2 cellular contexts compared by ENCODE assay signal in genomic region chr12:109020750-109021380, GRCh38.
TF ChIP-seq lines count a peak whose summit lies in the region.

A gene with protein sequence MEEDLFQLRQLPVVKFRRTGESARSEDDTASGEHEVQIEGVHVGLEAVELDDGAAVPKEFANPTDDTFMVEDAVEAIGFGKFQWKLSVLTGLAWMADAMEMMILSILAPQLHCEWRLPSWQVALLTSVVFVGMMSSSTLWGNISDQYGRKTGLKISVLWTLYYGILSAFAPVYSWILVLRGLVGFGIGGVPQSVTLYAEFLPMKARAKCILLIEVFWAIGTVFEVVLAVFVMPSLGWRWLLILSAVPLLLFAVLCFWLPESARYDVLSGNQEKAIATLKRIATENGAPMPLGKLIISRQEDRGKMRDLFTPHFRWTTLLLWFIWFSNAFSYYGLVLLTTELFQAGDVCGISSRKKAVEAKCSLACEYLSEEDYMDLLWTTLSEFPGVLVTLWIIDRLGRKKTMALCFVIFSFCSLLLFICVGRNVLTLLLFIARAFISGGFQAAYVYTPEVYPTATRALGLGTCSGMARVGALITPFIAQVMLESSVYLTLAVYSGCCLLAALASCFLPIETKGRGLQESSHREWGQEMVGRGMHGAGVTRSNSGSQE (minus strand): TSS chr12:109021068. CDS start chr12:109020868, 200 bp downstream.

TF ChIP-seq in SK-N-SH, 30 proteins besides CTCF, POLR2A, EP300 and RAD21 (continued from another document):
- TF ChIP-seq MAX (IDR thresholded peaks at IDR 0.05; ENCODE audit: low read depth) = no peak
- no peak for TF ChIP-seq FOSL2 (IDR thresholded peaks at IDR 0.05; ENCODE audit: borderline replicate concordance, low read depth)
- TF ChIP-seq NFIC (IDR thresholded peaks at IDR 0.05; ENCODE audit: borderline replicate concordance) = no peak
- peak; percentile 94 for TF ChIP-seq SIN3A (IDR thresholded peaks at IDR 0.05; ENCODE audit: borderline replicate concordance, low read depth, low read length)
- TF ChIP-seq, protein P1, sequence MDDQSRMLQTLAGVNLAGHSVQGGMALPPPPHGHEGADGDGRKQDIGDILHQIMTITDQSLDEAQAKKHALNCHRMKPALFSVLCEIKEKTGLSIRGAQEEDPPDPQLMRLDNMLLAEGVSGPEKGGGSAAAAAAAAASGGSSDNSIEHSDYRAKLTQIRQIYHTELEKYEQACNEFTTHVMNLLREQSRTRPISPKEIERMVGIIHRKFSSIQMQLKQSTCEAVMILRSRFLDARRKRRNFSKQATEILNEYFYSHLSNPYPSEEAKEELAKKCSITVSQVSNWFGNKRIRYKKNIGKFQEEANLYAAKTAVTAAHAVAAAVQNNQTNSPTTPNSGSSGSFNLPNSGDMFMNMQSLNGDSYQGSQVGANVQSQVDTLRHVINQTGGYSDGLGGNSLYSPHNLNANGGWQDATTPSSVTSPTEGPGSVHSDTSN (IDR thresholded peaks at IDR 0.05) = peak; percentile 36
- no peak for TF ChIP-seq TAF1 (IDR thresholded peaks at IDR 0.05; ENCODE audit: borderline replicate concordance, low read depth, low read length)
- 0 out of 2 replicates have a peak, but pooled peaks have one; percentile 58 for TF ChIP-seq RCOR1 (IDR thresholded peaks at IDR 0.05; ENCODE audit: low read length)
- no peak for TF ChIP-seq USF2 (IDR thresholded peaks at IDR 0.05; ENCODE audit: borderline replicate concordance, low read depth, low read length)
- TF ChIP-seq FOXM1 (IDR thresholded peaks at IDR 0.05; ENCODE audit: low read depth) = no peak
- no peak for TF ChIP-seq RXRA (IDR thresholded peaks at IDR 0.05; ENCODE audit: borderline replicate concordance, low read depth)
- no peak for TF ChIP-seq MEF2A (IDR thresholded peaks at IDR 0.05; ENCODE audit: borderline replicate concordance, low read depth)
- no peak for TF ChIP-seq EZH2phosphoT487 (IDR thresholded peaks at IDR 0.05; ENCODE audit: borderline replicate concordance, low read depth)
- TF ChIP-seq ELF1 (IDR thresholded peaks at IDR 0.05) = no peak
- TF ChIP-seq ZBTB33 (IDR thresholded peaks at IDR 0.05; ENCODE audit: borderline replicate concordance, low read depth) = no peak
- TF ChIP-seq POLR2AphosphoS5 (IDR thresholded peaks at IDR 0.05; ENCODE audit: low read depth, low read length) = no peak
- no peak for TF ChIP-seq CHD2 (IDR thresholded peaks at IDR 0.05; ENCODE audit: low read length, partially characterized antibody)
- TF ChIP-seq REST (IDR thresholded peaks at IDR 0.05; ENCODE audit: low read depth, low read length) = peak; percentile 99
- TF ChIP-seq JUND (IDR thresholded peaks at IDR 0.05) = no peak
- peak; percentile 22; the same call in 1 of the 2 replicates for TF ChIP-seq FOXJ3 (CRISPR knock-in tag; IDR thresholded peaks at IDR 0.05)
- TF ChIP-seq SMC3 (IDR thresholded peaks at IDR 0.05; ENCODE audit: low read depth, low read length) = no peak

TF ChIP-seq in K562, 482 proteins besides CTCF, POLR2A, EP300 and RAD21 (continued from another document and continues in another):
- TF ChIP-seq CHD7 (IDR thresholded peaks at IDR 0.05; ENCODE audit: low read depth, low read length) (no peak), MTA2 (IDR thresholded peaks at IDR 0.05; ENCODE audit: low read depth) (no peak), RBM17 (IDR thresholded peaks at IDR 0.05; ENCODE audit: borderline replicate concordance, low read depth, low read length) (no peak), MAZ (CRISPR knock-in tag; conservative IDR thresholded peaks at IDR 0.05 in 1 of 2, IDR thresholded peaks at IDR 0.05 in 1 of 2) (peak in 1 of 2 experiments; percentile 83; a peak in 2 of 4 replicates), RBM14 (IDR thresholded peaks at IDR 0.05; ENCODE audit: borderline replicate concordance, insufficient read depth, low read depth, low read length) (no peak), ASH1L (IDR thresholded peaks at IDR 0.05; ENCODE audit: borderline replicate concordance, low read depth, partially characterized antibody) (no peak), NR4A1 (CRISPR knock-in tag; IDR thresholded peaks at IDR 0.05) (no peak), NR4A1 (tag; IDR thresholded peaks at IDR 0.05) (no peak), ETS1 (conservative IDR thresholded peaks at IDR 0.05; ENCODE audit: control insufficient read depth, low read depth, low read length) (peak; percentile 86; the same call in 1 of the 2 replicates), CC2D1A (IDR thresholded peaks at IDR 0.05) (no peak), ARID3A (IDR thresholded peaks at IDR 0.05; ENCODE audit: borderline replicate concordance, low read depth, low read length) (no peak), TFAM (CRISPR knock-in tag; conservative IDR thresholded peaks at IDR 0.05) (no peak), GABPA (tag; conservative IDR thresholded peaks at IDR 0.05; ENCODE audit: low read depth) (peak; percentile 72), LEF1 (IDR thresholded peaks at IDR 0.05) (no peak), ATF1 (CRISPR knock-in tag; IDR thresholded peaks at IDR 0.05) (0 out of 2 replicates have a peak, but pooled peaks have one; percentile 16), ATF1 (tag; IDR thresholded peaks at IDR 0.05) (no peak), DACH1 (IDR thresholded peaks at IDR 0.05; ENCODE audit: partially characterized antibody) (peak; percentile 85), CCAR2 (IDR thresholded peaks at IDR 0.05; ENCODE audit: low read depth, low read length) (no peak)
- TF ChIP-seq, protein P2, sequence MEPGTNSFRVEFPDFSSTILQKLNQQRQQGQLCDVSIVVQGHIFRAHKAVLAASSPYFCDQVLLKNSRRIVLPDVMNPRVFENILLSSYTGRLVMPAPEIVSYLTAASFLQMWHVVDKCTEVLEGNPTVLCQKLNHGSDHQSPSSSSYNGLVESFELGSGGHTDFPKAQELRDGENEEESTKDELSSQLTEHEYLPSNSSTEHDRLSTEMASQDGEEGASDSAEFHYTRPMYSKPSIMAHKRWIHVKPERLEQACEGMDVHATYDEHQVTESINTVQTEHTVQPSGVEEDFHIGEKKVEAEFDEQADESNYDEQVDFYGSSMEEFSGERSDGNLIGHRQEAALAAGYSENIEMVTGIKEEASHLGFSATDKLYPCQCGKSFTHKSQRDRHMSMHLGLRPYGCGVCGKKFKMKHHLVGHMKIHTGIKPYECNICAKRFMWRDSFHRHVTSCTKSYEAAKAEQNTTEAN (CRISPR knock-in tag; IDR thresholded peaks at IDR 0.05) = no peak
- TF ChIP-seq, protein P3, sequence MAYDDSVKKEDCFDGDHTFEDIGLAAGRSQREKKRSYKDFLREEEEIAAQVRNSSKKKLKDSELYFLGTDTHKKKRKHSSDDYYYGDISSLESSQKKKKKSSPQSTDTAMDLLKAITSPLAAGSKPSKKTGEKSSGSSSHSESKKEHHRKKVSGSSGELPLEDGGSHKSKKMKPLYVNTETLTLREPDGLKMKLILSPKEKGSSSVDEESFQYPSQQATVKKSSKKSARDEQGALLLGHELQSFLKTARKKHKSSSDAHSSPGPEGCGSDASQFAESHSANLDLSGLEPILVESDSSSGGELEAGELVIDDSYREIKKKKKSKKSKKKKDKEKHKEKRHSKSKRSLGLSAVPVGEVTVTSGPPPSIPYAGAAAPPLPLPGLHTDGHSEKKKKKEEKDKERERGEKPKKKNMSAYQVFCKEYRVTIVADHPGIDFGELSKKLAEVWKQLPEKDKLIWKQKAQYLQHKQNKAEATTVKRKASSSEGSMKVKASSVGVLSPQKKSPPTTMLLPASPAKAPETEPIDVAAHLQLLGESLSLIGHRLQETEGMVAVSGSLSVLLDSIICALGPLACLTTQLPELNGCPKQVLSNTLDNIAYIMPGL (CRISPR knock-in tag; IDR thresholded peaks at IDR 0.05) = no peak
